Comparison of ENCODE assay signal across 20 cellular contexts in the genomic region with DNA sequence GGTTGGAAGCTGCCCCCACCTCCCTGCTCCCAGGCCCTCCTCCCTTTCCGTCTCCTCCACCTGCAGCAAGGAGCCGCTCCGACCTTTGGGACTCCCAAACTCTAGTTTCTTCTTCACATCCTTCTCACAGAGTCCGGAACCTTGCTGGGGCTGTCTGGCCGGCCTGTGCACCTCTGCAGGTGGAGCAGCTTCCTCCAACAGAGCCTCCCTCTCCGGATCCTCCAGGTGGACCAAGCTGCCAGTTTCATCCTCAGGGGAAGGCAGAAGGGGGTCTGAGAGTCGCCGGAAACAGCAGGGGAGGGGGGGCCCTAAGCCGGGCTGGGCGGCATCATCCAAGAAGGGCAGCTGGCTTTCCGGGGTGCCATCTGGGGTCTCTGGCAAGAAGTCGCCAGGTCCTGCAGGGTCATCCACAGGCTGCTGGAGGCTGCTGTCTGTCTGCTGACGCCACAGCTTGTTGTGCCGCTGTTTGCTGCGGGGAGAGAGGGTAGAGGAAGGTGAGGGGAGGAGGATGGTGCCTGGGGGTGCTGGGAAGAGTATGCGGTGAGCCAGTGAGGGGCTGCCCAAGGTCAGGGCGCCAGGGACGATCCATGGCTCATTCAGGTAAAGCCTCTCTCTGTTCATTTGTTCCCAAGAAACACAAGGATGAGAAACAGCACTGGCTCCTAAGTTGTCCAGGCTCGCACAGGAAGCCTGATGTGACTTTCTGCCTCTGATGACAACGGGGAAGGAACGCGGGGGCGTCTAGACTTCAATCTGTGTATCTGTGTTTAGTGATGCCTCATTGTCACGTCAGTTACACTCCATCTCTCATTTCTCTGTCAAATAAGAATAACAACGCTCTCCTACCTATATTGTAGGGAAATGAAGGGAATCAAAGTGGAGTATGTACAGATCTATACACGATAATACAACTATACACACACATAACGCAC.
DNase-seq lines count a peak whose midpoint lies in the region; ATAC-seq, FAIRE-seq and TF ChIP-seq lines count a peak whose summit lies in the region.
"Had no signal": no experiment of that assay in that cellular context is flagged by ENCODE, and none has a peak within 500 bp of the region (broad histone marks: within the 10 kb centered on the region; RNA-seq: fewer than 3 reads in every experiment).

No MANE protein-coding gene starts in this region.

- no peak overlapping the region for H3K9ac ChIP-seq in K562 (ENCODE audit: insufficient read depth in 1 of 2, low read depth in 2 of 2, low read length in 2 of 2)

- H4K20me1 ChIP-seq in K562 (replicated peaks; ENCODE audit: control insufficient read depth, insufficient read depth, low read length): no peaks in the 10 kb centered on the region

- H3K4me3 Mint-ChIP-seq in osteocyte (ENCODE audit: unreplicated experiment) (no peak overlapping the region), progenitor cell of endocrine pancreas (ENCODE audit: low read depth) (no peak overlapping the region)
- H3K4me3 Mint-ChIP-seq: mesothelial cell of epicardium; T-helper 1 cell treated with Interleukin-12 subunit alpha and Interleukin-12 subunit beta and Interleukin-4 antibody, amounts not matched to agents 30 μg/mL and 1 μg/mL, for 36 hours had no signal

- no peak; the same call in 2 of the 3 replicates for ATAC-seq in K562
- no peak for ATAC-seq in GM18868 (IDR thresholded peaks at IDR 0.05; ENCODE audit: unreplicated experiment)

- DNase-seq in DMS 273 (lab: John Stamatoyannopoulos, UW; ENCODE audit: unreplicated experiment) (peak; percentile 63), H7 (peak; percentile 44), K562 (ENCODE audit: extremely low read depth in 1 of 4, low spot score in 3 of 4) (no peak), osteocyte (ENCODE audit: extremely low spot score, unreplicated experiment) (no peak), progenitor cell of endocrine pancreas (ENCODE audit: low spot score, unreplicated experiment) (no peak), putamen (ENCODE audit: low spot score) (no peak)
- DNase-seq: Karpas-422; left colon; NCI-H1048; NCI-H2081 treated with DMSO at 0.1 percent for 48 hours; NCI-H510A; retina; SIG-M5; stimulated activated CD4-positive, alpha-beta T cell treated with anti-CD3 and anti-CD28 coated beads, Interleukin-15, amount 100 ng/mL, for 24 hours had no signal

- intact Hi-C loops in K562 (cut with micrococcal nuclease): no loop called here

- H3K4me1 Mint-ChIP-seq in osteocyte (ENCODE audit: unreplicated experiment): no peaks in the 10 kb centered on the region
- H3K4me1 Mint-ChIP-seq in progenitor cell of endocrine pancreas (ENCODE audit: low read depth): peaks cover 4% of the 10 kb centered on the region
- H3K4me1 Mint-ChIP-seq: mesothelial cell of epicardium had no signal

- H3K27ac Mint-ChIP-seq in osteocyte (ENCODE audit: unreplicated experiment) (peak overlapping the region; percentile 56), progenitor cell of endocrine pancreas (no peak overlapping the region)
- H3K27ac Mint-ChIP-seq: mesothelial cell of epicardium; T-helper 1 cell treated with Interleukin-12 subunit alpha and Interleukin-12 subunit beta and Interleukin-4 antibody, amounts not matched to agents 30 μg/mL and 1 μg/mL, for 36 hours had no signal

- CTCF ChIA-PET in K562 (lab: Yijun Ruan, JAX; ENCODE audit: low intra/inter-chr PET ratio): interaction anchor here (0.6 kb wide), 1 partner anchor 58 kb away, joined by 4 read pairs; no protein-coding TSS in a partner anchor

- H3K9me3 Mint-ChIP-seq in osteocyte (ENCODE audit: unreplicated experiment) (no peaks in the 10 kb centered on the region), progenitor cell of endocrine pancreas (ENCODE audit: low read depth) (no peaks in the 10 kb centered on the region)
- H3K9me3 Mint-ChIP-seq: T-helper 1 cell treated with Interleukin-12 subunit alpha and Interleukin-12 subunit beta and Interleukin-4 antibody, amounts not matched to agents 30 μg/mL and 1 μg/mL, for 36 hours had no signal

- no peak for TF ChIP-seq EP300 in K562 (IDR thresholded peaks at IDR 0.05; ENCODE audit: low read length)

- in situ Hi-C loops in K562 (cut with MboI): loop anchor here (5.0 kb wide), 1 partner anchor 130 kb away; no protein-coding TSS in a partner anchor

- WGBS in K562 (ENCODE audit: insufficient coverage, low coverage, missing lambda C conversion rate): 57% methylated on average over 25 of the region's 27 CpGs

- H3K4me2 ChIP-seq in K562 (ENCODE audit: insufficient read depth, low read length): no peak overlapping the region

- TF ChIP-seq CTCF in K562 (IDR thresholded peaks at IDR 0.05 in 2 of 3, conservative IDR thresholded peaks at IDR 0.05 in 1 of 3; ENCODE audit: insufficient read depth in 2 of 3, low read depth in 1 of 3, low read length in 3 of 3) (no peak), osteocyte (IDR thresholded peaks at IDR 0.05) (no peak), progenitor cell of endocrine pancreas (IDR thresholded peaks at IDR 0.05; ENCODE audit: unreplicated experiment) (no peak)

- TF ChIP-seq POLR2A in K562 (conservative IDR thresholded peaks at IDR 0.05): no peak

- H3K36me3 Mint-ChIP-seq in osteocyte (ENCODE audit: unreplicated experiment) (peaks cover 54% of the 10 kb centered on the region), progenitor cell of endocrine pancreas (ENCODE audit: insufficient read depth) (peaks cover 21% of the 10 kb centered on the region)

- no peaks in the 10 kb centered on the region for H3K9me1 ChIP-seq in K562 (ENCODE audit: control insufficient read depth, insufficient read depth, low read length)

- H3K9me3 ChIP-seq in K562 (replicated peaks; ENCODE audit: control insufficient read depth, insufficient read depth, low read depth, low read length): no peaks in the 10 kb centered on the region
- H3K9me3 ChIP-seq: tibial nerve had no signal

- no peak for FAIRE-seq in K562 (lab: Jason Lieb, UNC)
- FAIRE-seq: frontal cortex had no signal

- TF ChIP-seq RAD21 in K562 (CRISPR knock-in tag; conservative IDR thresholded peaks at IDR 0.05 in 1 of 2, IDR thresholded peaks at IDR 0.05 in 1 of 2): no peak

- H3K27me3 Mint-ChIP-seq in osteocyte (ENCODE audit: unreplicated experiment) (no peaks in the 10 kb centered on the region), progenitor cell of endocrine pancreas (no peaks in the 10 kb centered on the region)

- no peak overlapping the region for H3K4me3 ChIP-seq in H7 (ENCODE audit: insufficient read depth, low read depth, low read length)
- H3K4me3 ChIP-seq in K562: no peak overlapping the region
- H3K4me3 ChIP-seq: tibial nerve had no signal

- peaks cover 6% of the 10 kb centered on the region for H3K36me3 ChIP-seq in H7 (replicated peaks; ENCODE audit: control insufficient read depth, insufficient read depth, low read length)
- H3K36me3 ChIP-seq in K562 (ENCODE audit: control insufficient read depth, insufficient read depth, low read length): no peaks in the 10 kb centered on the region

- H3K79me2 ChIP-seq in K562 (ENCODE audit: control insufficient read depth, insufficient read depth, low read length): no peaks in the 10 kb centered on the region

- H3K4me1 ChIP-seq in K562 (replicated peaks in 1 of 2; ENCODE audit: control insufficient read depth in 2 of 2, insufficient read depth in 2 of 2, low read length in 2 of 2): peaks cover 0 to 12% of the 10 kb centered on the region in 2 experiments; a peak in 2 of 5 replicates

- H3K27me3 ChIP-seq in H7 (ENCODE audit: control insufficient read depth, insufficient read depth, low read length) (no peaks in the 10 kb centered on the region), K562 (ENCODE audit: control insufficient read depth in 2 of 2, insufficient read depth in 2 of 2, low read length in 2 of 2) (no peaks in the 10 kb centered on the region)
- H3K27me3 ChIP-seq: tibial nerve had no signal

- H3K27ac ChIP-seq in K562 (ENCODE audit: extremely low read depth, low read depth, low read length): no peak overlapping the region
- H3K27ac ChIP-seq: VCaP had no signal

- BruUV-seq in K562 (replicated peaks; lab: Mats Ljungman, UMichigan): no TSS peak

- POLR2A ChIA-PET in K562 (lab: Yijun Ruan, JAX): interaction anchor here (0.8 to 1.1 kb wide), 2 partner anchors 10 to 24 kb away, joined by 3 to 5 read pairs; no protein-coding TSS in a partner anchor

- H2AFZ ChIP-seq in K562 (ENCODE audit: low read depth, low read length): no peak overlapping the region

TF ChIP-seq in K562, 482 proteins besides CTCF, POLR2A, EP300 and RAD21:
- no peak for TF ChIP-seq CAMTA2 (CRISPR knock-in tag; conservative IDR thresholded peaks at IDR 0.05)
- TF ChIP-seq EGR1 (conservative IDR thresholded peaks at IDR 0.05): peak; percentile 84

Comparison
In these comparisons a context has a peak if more than half of its experiments do, and no peak if none do; other contexts are left out.
1. DNase-seq: peak in DMS 273 (single experiment) and H7 (single experiment); none in K562 (0 of 4), osteocyte (single experiment), progenitor cell of endocrine pancreas (single experiment) and putamen (single experiment).